ENCODE assay signal across 5 cellular contexts in the genomic region with DNA sequence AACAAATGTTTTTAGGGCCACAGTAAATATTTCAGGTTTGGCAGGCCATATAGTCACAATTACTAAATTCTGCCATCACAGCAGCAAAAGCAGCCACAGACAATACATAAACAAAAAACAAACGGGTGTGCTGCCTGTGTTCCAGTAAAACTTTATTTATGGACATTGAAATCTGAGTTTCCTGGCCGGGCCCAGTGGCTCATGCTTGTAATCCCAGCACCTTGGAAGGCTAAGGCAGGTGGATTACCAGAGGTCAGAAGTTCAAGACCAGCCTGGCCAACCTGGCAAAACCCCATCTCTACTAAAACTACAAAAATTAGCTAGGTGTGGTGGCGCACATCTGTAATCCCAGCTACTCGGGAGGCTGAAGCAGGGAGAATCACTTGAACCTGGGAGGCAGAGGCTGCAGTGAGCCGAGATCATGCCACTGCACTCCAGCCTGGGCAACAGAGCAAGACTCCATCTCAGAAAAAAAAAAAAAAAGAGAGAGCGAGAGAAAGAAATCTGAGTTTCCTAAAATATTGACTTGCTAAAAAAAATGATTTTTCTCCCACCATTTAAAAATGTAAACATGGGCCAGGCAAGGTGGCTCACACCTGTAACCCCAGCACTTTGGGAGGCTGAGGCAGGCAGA. TPM values are rescaled to one million over a fixed set of nuclear protein-coding genes. Genes with fewer than 3 reads are reported as not detected.
DNase-seq lines count a peak whose midpoint lies in the region; ATAC-seq, FAIRE-seq and TF ChIP-seq lines count a peak whose summit lies in the region.
"Not testable (repeated sequence)": the region's sequence is repeated elsewhere in the genome, so short reads cannot be mapped to it uniquely, and the experiment has no call there.

No MANE protein-coding gene starts in this region.

- TF ChIP-seq POLR2A in HepG2 (IDR thresholded peaks at IDR 0.05; ENCODE audit: insufficient read depth in 1 of 2, low read depth in 2 of 2, low read length in 2 of 2): not testable (repeated sequence)

- not testable (repeated sequence) for H3K4me3 Mint-ChIP-seq in astrocyte (ENCODE audit: unreplicated experiment); central memory CD8-positive, alpha-beta T cell

- not testable (repeated sequence) for H3K4me3 ChIP-seq in LNCaP clone FGC (ENCODE audit: low read depth, low read length); astrocyte (ENCODE audit: insufficient read depth, low read depth, low read length); HepG2 (replicated peaks in 1 of 3; ENCODE audit: insufficient read depth in 1 of 3, low read depth in 2 of 3, low read length in 3 of 3); psoas muscle

- H3K27me3 ChIP-seq in astrocyte (ENCODE audit: insufficient read depth, low read length); HepG2 (ENCODE audit: control insufficient read depth in 1 of 2, insufficient read depth in 2 of 2, low read length in 2 of 2); psoas muscle (ENCODE audit: insufficient read depth in 3 of 3, low read length in 2 of 3): not testable (repeated sequence)

- H3K27ac Mint-ChIP-seq in astrocyte (ENCODE audit: unreplicated experiment): peak overlapping the region; percentile 41
- H3K27ac Mint-ChIP-seq in central memory CD8-positive, alpha-beta T cell (ENCODE audit: low read depth): peak overlapping the region; percentile 29

- POLR2A ChIA-PET in HepG2 (lab: Yijun Ruan, JAX): not testable (repeated sequence)

- not testable (repeated sequence) for H3K4me2 ChIP-seq in astrocyte (ENCODE audit: low read length); HepG2 (ENCODE audit: low read depth, low read length)

- FAIRE-seq in astrocyte (lab: Jason Lieb, UNC); HepG2 (lab: Jason Lieb, UNC): not testable (repeated sequence)

- not testable (repeated sequence) for H3K9me3 ChIP-seq in astrocyte (ENCODE audit: insufficient read depth, low read depth, low read length); HepG2 (ENCODE audit: low read length); psoas muscle

- not testable (repeated sequence) for BruUV-seq in HepG2 (replicated peaks; lab: Mats Ljungman, UMichigan)

- H3K27me3 Mint-ChIP-seq in astrocyte (ENCODE audit: low read depth, unreplicated experiment); central memory CD8-positive, alpha-beta T cell: not testable (repeated sequence)

- H2AFZ ChIP-seq in astrocyte (ENCODE audit: low read depth, low read length); HepG2 (ENCODE audit: low read length): not testable (repeated sequence)

- not testable (repeated sequence) for H3K4me1 ChIP-seq in astrocyte (ENCODE audit: insufficient read depth, low read length)
- H3K4me1 ChIP-seq in HepG2 (ENCODE audit: insufficient read depth, low read length) (peaks cover 43% of the 10 kb centered on the region), psoas muscle (peaks cover 49% of the 10 kb centered on the region)

- not testable (repeated sequence) for TF ChIP-seq CTCF in LNCaP clone FGC (IDR thresholded peaks at IDR 0.05; ENCODE audit: control insufficient read depth, extremely low read depth, insufficient read depth); astrocyte (IDR thresholded peaks at IDR 0.05; ENCODE audit: insufficient read depth, low read depth, low read length); HepG2 (CRISPR knock-in tag; IDR thresholded peaks at IDR 0.05); psoas muscle (IDR thresholded peaks at IDR 0.05)

- ATAC-seq in central memory CD8-positive, alpha-beta T cell (replicated peaks; ENCODE audit: extremely low read depth, poor library complexity, severe bottlenecking); HepG2: not testable (repeated sequence)
- peak in 3 of 4 donors; percentile 48 to 51 (median 50) for ATAC-seq in psoas muscle

- not testable (repeated sequence) for H3K27ac ChIP-seq in astrocyte (ENCODE audit: low read depth, low read length); HepG2 (ENCODE audit: extremely low read length, insufficient read depth, low read length); psoas muscle

- H3K36me3 Mint-ChIP-seq in astrocyte (ENCODE audit: low read depth, unreplicated experiment): peaks cover 10% of the 10 kb centered on the region
- H3K36me3 Mint-ChIP-seq in central memory CD8-positive, alpha-beta T cell (ENCODE audit: insufficient read depth): peaks cover 29% of the 10 kb centered on the region

- not testable (repeated sequence) for H3K36me3 ChIP-seq in astrocyte (ENCODE audit: insufficient read depth, low read length); psoas muscle (ENCODE audit: insufficient read depth in 1 of 2, low read depth in 1 of 2)
- H3K36me3 ChIP-seq in HepG2 (replicated peaks in 1 of 2; ENCODE audit: control insufficient read depth in 1 of 2, insufficient read depth in 2 of 2, low read length in 2 of 2): peaks cover 7 to 24% of the 10 kb centered on the region in 2 experiments; a peak in 4 of 5 replicates

- not testable (repeated sequence) for H3K9me3 Mint-ChIP-seq in astrocyte (ENCODE audit: unreplicated experiment); central memory CD8-positive, alpha-beta T cell

- not testable (repeated sequence) for TF ChIP-seq RAD21 in HepG2 (CRISPR knock-in tag; IDR thresholded peaks at IDR 0.05)

- TF ChIP-seq EP300 in HepG2 (IDR thresholded peaks at IDR 0.05; ENCODE audit: low read depth in 2 of 2, low read length in 2 of 2); HepG2 (CRISPR knock-in tag; IDR thresholded peaks at IDR 0.05; ENCODE audit: borderline replicate concordance): not testable (repeated sequence)

- H4K20me1 ChIP-seq in astrocyte (ENCODE audit: insufficient read depth, low read length) (peaks cover 96% of the 10 kb centered on the region), HepG2 (ENCODE audit: insufficient read depth, low read length) (peaks cover 68% of the 10 kb centered on the region)

- CTCF ChIA-PET in HepG2 (lab: Yijun Ruan, JAX; ENCODE audit: low intra/inter-chr PET ratio, low total read pairs): not testable (repeated sequence)

- not testable (repeated sequence) for H3K9ac ChIP-seq in astrocyte (ENCODE audit: low read length); HepG2 (ENCODE audit: insufficient read depth, low read depth, low read length)

- WGBS in HepG2 (ENCODE audit: low lambda C conversion rate): 97% methylated on average over 6 of the region's 6 CpGs
- WGBS in psoas muscle, 3 donors: 55 to 67% (median 64%) methylated on average over 6 of the region's 6 CpGs

- in situ Hi-C loops in HepG2 (cut with HindIII; ENCODE audit: extremely low pct_ligation_motif_present, low pct_unique_long_range_greater_than_20kb): loop anchor here (10.0 kb wide), 1 partner anchor 129 kb away; no protein-coding TSS in a partner anchor

- H3K4me1 Mint-ChIP-seq in astrocyte (ENCODE audit: low read depth, unreplicated experiment): peaks cover 16% of the 10 kb centered on the region
- peaks cover 52% of the 10 kb centered on the region for H3K4me1 Mint-ChIP-seq in central memory CD8-positive, alpha-beta T cell

- peak; percentile 36 for DNase-seq in LNCaP clone FGC (ENCODE audit: low read depth)
- DNase-seq in astrocyte (ENCODE audit: low read depth); central memory CD8-positive, alpha-beta T cell (ENCODE audit: low spot score in 2 of 2); HepG2 (ENCODE audit: low spot score); psoas muscle: not testable (repeated sequence)

- intact Hi-C loops in HepG2 (cut with micrococcal nuclease; ENCODE audit: unreplicated experiment); psoas muscle (cut with DNase I): not testable (repeated sequence)

- H3K79me2 ChIP-seq in astrocyte (ENCODE audit: insufficient read depth, low read length): peaks cover 96% of the 10 kb centered on the region
- peaks cover 90% of the 10 kb centered on the region for H3K79me2 ChIP-seq in HepG2 (ENCODE audit: insufficient read depth, low read length)

TF ChIP-seq in HepG2, 621 proteins besides CTCF, POLR2A, EP300 and RAD21:
- TF ChIP-seq ZNF121 (CRISPR knock-in tag; IDR thresholded peaks at IDR 0.05): peak; percentile 37; the same call in 1 of the 2 replicates

RNA-seq across cellular contexts. Expression of gene AFF4, which starts 7.2 kb away (rescaled TPM):
- 154 and 163 TPM in 2 replicates for total RNA-seq in astrocyte
- 22.1 and 30.5 TPM in 2 replicates for total RNA-seq in HepG2 (2016; rRNA removed; fragmentation: Illumina TruSeq; extraction: Trizol)
- 5.8 and 6.3 TPM in 2 replicates for total RNA-seq in HepG2 (2016; cell fraction: cytosol; rRNA removed; fragmentation: Illumina TruSeq; extraction: Trizol; ENCODE audit: low read depth)
- total RNA-seq in HepG2 (2016; cell fraction: insoluble cytoplasmic fraction; rRNA removed; fragmentation: Illumina TruSeq; extraction: Trizol): 20.3 and 29.1 TPM in 2 replicates
- total RNA-seq in HepG2 (2016; cell fraction: membrane; rRNA removed; fragmentation: Illumina TruSeq; extraction: Trizol): 11.4 and 13.2 TPM in 2 replicates
- total RNA-seq in HepG2 (2016; cell fraction: nucleus; rRNA removed; fragmentation: Illumina TruSeq; extraction: Trizol): 31.6 and 33.9 TPM in 2 replicates
- polyA plus RNA-seq in HepG2 (2011; rRNA removed): 17.6 and 25.5 TPM in 2 replicates
- 10.5 and 13.5 TPM in 2 replicates for polyA plus RNA-seq in HepG2 (2011; cell fraction: cytosol; rRNA removed)
- polyA plus RNA-seq in HepG2 (2011; cell fraction: nucleus; rRNA removed): 35.0 and 37.1 TPM in 2 replicates
- polyA plus RNA-seq in HepG2 (2012): 23.2 and 24.0 TPM in 2 replicates
- 0.45 and 0.51 TPM in 2 replicates for polyA plus RNA-seq in HepG2 (2016; cell fraction: cytosol; fragmentation: Illumina TruSeq; extraction: Trizol; ENCODE audit: low read depth)
- 17.9 and 19.3 TPM in 2 replicates for polyA plus RNA-seq in HepG2 (2016; cell fraction: insoluble cytoplasmic fraction; fragmentation: Illumina TruSeq; extraction: Trizol; ENCODE audit: low read depth)
- 1.7 and 2.3 TPM in 2 replicates for polyA plus RNA-seq in HepG2 (2016; cell fraction: membrane; fragmentation: Illumina TruSeq; extraction: Trizol; ENCODE audit: low read depth)
- polyA plus RNA-seq in HepG2 (2016; cell fraction: nucleus; fragmentation: Illumina TruSeq; extraction: Trizol; ENCODE audit: insufficient read depth, low read depth): 25.1 and 25.2 TPM in 2 replicates
- polyA minus RNA-seq in HepG2 (2011; rRNA and poly(A)+ RNA removed; ENCODE audit: low replicate concordance): 48.3 and 48.6 TPM in 2 replicates
- 37.9 and 54.2 TPM in 2 replicates for polyA minus RNA-seq in HepG2 (2011; cell fraction: cytosol; rRNA and poly(A)+ RNA removed)
- 83.2 and 95.5 TPM in 2 replicates for polyA minus RNA-seq in HepG2 (2011; cell fraction: nucleus; rRNA and poly(A)+ RNA removed)
- 10 to 100 TPM; 49.6 to 68.2 (median 58.9) TPM for total RNA-seq in psoas muscle
- polyA plus RNA-seq in psoas muscle: 10 to 100 TPM in 2 of 3 donors, 1 to 10 TPM in 1; 9.7 to 23.3 (median 10.0) TPM
